In genomic region chr17:75402038-75402437, GRCh38 we compare ENCODE assay signal across 1 cellular context.
TF ChIP-seq lines count a peak whose summit lies in the region.

No MANE protein-coding gene starts in this region.

TF ChIP-seq in IMR-90, 13 proteins besides CTCF, POLR2A, EP300 and RAD21:
- TF ChIP-seq RFX5 (IDR thresholded peaks at IDR 0.05; ENCODE audit: low read depth, low read length) (no peak), RCOR1 (IDR thresholded peaks at IDR 0.05; ENCODE audit: insufficient replicate concordance, low read length) (no peak), CEBPB (IDR thresholded peaks at IDR 0.05; ENCODE audit: low read depth, low read length) (no peak), USF2 (IDR thresholded peaks at IDR 0.05; ENCODE audit: low read depth, low read length) (no peak), MAFK (IDR thresholded peaks at IDR 0.05; ENCODE audit: low read depth, low read length) (no peak), MAZ (IDR thresholded peaks at IDR 0.05; ENCODE audit: borderline replicate concordance, low read depth, low read length) (no peak), BHLHE40 (IDR thresholded peaks at IDR 0.05; ENCODE audit: low read depth, low read length) (no peak)
